In the genomic region with DNA sequence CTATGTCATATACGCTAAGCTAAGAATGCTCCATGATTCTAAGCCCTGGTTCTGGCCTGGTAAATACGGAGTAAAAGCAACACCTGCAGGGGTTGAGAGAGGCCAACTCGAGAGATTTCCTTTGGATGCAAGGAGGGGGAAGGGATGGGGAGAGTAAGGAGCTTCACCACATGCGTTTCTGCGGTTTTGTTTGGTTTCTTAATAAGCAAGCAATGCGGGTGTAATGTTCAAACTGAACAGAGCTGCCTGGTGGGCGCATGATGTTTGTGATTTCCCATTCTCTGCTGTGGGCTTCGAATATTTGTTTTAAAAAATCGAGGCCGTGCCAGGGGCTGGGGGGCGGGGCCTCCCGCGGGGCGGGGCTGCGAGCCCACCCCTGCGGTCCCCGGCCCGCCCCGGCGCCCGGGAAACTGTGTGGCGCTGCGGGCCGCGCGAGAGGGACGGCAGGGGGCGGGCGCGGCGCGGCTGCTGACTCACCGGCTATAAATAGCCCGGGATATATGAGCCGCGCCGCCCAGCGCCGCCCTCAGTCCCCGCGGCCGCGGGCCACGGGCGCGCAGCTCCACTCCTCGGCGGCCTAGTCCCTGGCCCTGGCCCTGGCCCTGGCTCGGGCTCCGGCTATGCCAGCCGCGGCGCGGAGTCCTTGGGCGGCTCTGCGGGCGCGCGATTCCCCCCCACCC, we compare ENCODE assay signal across 1 cellular context.
TF ChIP-seq lines count a peak whose summit lies in the region.

No MANE protein-coding gene starts in this region.

TF ChIP-seq in IMR-90, 13 proteins besides CTCF, POLR2A, EP300 and RAD21:
- TF ChIP-seq, protein P1, sequence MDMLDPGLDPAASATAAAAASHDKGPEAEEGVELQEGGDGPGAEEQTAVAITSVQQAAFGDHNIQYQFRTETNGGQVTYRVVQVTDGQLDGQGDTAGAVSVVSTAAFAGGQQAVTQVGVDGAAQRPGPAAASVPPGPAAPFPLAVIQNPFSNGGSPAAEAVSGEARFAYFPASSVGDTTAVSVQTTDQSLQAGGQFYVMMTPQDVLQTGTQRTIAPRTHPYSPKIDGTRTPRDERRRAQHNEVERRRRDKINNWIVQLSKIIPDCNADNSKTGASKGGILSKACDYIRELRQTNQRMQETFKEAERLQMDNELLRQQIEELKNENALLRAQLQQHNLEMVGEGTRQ (IDR thresholded peaks at IDR 0.05; ENCODE audit: low read depth, low read length): 0 out of 2 replicates have a peak, but pooled peaks have one; percentile 17
- TF ChIP-seq CEBPB (IDR thresholded peaks at IDR 0.05; ENCODE audit: low read depth, low read length) (peak; percentile 40; the same call in 1 of the 2 replicates), MAFK (IDR thresholded peaks at IDR 0.05; ENCODE audit: low read depth, low read length) (no peak), NFE2L2 (IDR thresholded peaks at IDR 0.05; ENCODE audit: low read depth, low read length) (peak; percentile 28; the same call in 1 of the 2 replicates), RCOR1 (IDR thresholded peaks at IDR 0.05; ENCODE audit: insufficient replicate concordance, low read length) (no peak), CHD1 (IDR thresholded peaks at IDR 0.05; ENCODE audit: low read depth, low read length) (no peak), BHLHE40 (IDR thresholded peaks at IDR 0.05; ENCODE audit: low read depth, low read length) (0 out of 2 replicates have a peak, but pooled peaks have one; percentile 27), MAZ (IDR thresholded peaks at IDR 0.05; ENCODE audit: borderline replicate concordance, low read depth, low read length) (peak; percentile 82; the same call in 1 of the 2 replicates), MXI1 (IDR thresholded peaks at IDR 0.05; ENCODE audit: borderline replicate concordance, low read depth, low read length) (peak; percentile 35; the same call in 1 of the 2 replicates), RFX5 (IDR thresholded peaks at IDR 0.05; ENCODE audit: low read depth, low read length) (no peak), SMC3 (IDR thresholded peaks at IDR 0.05; ENCODE audit: low read depth, low read length) (no peak), FOS (IDR thresholded peaks at IDR 0.05; ENCODE audit: low read depth, low read length) (peak; percentile 62; the same call in 1 of the 2 replicates)
- TF ChIP-seq, protein P2, sequence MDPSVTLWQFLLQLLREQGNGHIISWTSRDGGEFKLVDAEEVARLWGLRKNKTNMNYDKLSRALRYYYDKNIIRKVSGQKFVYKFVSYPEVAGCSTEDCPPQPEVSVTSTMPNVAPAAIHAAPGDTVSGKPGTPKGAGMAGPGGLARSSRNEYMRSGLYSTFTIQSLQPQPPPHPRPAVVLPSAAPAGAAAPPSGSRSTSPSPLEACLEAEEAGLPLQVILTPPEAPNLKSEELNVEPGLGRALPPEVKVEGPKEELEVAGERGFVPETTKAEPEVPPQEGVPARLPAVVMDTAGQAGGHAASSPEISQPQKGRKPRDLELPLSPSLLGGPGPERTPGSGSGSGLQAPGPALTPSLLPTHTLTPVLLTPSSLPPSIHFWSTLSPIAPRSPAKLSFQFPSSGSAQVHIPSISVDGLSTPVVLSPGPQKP (IDR thresholded peaks at IDR 0.05; ENCODE audit: borderline replicate concordance, low read depth, low read length): no peak
